Comparison of ENCODE assay signal across 1 cellular context in the genomic region with DNA sequence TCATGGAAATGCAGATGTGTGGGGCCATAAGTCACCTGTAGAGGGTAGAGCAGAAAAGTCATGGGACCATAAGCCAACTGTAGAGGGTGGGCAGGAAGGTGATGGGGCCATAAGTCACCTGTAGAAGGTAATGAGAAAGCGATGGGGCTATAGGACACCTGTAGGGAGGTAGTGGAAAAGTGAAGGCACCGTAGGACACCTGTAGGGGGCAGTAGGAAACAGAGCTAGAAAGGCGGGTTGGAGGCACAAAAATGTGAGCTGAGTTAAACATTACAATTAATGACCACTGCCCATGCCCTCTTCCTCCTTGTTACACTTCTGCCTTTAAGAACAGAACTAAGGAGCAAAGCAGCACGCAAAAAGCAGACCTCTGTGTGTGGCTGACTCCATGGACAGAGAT.
TF ChIP-seq lines count a peak whose summit lies in the region.

No MANE protein-coding gene starts in this region.

TF ChIP-seq in SK-N-SH treated with all-trans-retinoic acid at 6 μM for 48 hours, 23 proteins besides CTCF, POLR2A, EP300 and RAD21 (continued from another document):
- TF ChIP-seq, protein P1, sequence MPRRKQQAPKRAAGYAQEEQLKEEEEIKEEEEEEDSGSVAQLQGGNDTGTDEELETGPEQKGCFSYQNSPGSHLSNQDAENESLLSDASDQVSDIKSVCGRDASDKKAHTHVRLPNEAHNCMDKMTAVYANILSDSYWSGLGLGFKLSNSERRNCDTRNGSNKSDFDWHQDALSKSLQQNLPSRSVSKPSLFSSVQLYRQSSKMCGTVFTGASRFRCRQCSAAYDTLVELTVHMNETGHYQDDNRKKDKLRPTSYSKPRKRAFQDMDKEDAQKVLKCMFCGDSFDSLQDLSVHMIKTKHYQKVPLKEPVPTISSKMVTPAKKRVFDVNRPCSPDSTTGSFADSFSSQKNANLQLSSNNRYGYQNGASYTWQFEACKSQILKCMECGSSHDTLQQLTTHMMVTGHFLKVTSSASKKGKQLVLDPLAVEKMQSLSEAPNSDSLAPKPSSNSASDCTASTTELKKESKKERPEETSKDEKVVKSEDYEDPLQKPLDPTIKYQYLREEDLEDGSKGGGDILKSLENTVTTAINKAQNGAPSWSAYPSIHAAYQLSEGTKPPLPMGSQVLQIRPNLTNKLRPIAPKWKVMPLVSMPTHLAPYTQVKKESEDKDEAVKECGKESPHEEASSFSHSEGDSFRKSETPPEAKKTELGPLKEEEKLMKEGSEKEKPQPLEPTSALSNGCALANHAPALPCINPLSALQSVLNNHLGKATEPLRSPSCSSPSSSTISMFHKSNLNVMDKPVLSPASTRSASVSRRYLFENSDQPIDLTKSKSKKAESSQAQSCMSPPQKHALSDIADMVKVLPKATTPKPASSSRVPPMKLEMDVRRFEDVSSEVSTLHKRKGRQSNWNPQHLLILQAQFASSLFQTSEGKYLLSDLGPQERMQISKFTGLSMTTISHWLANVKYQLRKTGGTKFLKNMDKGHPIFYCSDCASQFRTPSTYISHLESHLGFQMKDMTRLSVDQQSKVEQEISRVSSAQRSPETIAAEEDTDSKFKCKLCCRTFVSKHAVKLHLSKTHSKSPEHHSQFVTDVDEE (CRISPR knock-in tag; IDR thresholded peaks at IDR 0.05) = no peak
- TF ChIP-seq ESRRG (CRISPR knock-in tag; IDR thresholded peaks at IDR 0.05) (no peak), BACH2 (CRISPR knock-in tag; IDR thresholded peaks at IDR 0.05; ENCODE audit: borderline replicate concordance) (no peak), GLIS3 (CRISPR knock-in tag; IDR thresholded peaks at IDR 0.05) (no peak), ZFP3 (CRISPR knock-in tag; IDR thresholded peaks at IDR 0.05) (no peak), SNAI2 (CRISPR knock-in tag; IDR thresholded peaks at IDR 0.05) (no peak)
- TF ChIP-seq, protein P2, sequence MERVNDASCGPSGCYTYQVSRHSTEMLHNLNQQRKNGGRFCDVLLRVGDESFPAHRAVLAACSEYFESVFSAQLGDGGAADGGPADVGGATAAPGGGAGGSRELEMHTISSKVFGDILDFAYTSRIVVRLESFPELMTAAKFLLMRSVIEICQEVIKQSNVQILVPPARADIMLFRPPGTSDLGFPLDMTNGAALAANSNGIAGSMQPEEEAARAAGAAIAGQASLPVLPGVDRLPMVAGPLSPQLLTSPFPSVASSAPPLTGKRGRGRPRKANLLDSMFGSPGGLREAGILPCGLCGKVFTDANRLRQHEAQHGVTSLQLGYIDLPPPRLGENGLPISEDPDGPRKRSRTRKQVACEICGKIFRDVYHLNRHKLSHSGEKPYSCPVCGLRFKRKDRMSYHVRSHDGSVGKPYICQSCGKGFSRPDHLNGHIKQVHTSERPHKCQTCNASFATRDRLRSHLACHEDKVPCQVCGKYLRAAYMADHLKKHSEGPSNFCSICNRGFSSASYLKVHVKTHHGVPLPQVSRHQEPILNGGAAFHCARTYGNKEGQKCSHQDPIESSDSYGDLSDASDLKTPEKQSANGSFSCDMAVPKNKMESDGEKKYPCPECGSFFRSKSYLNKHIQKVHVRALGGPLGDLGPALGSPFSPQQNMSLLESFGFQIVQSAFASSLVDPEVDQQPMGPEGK (CRISPR knock-in tag; IDR thresholded peaks at IDR 0.05; ENCODE audit: borderline replicate concordance) = no peak
